ENCODE assay signal across 14 cellular contexts in the genomic region with DNA sequence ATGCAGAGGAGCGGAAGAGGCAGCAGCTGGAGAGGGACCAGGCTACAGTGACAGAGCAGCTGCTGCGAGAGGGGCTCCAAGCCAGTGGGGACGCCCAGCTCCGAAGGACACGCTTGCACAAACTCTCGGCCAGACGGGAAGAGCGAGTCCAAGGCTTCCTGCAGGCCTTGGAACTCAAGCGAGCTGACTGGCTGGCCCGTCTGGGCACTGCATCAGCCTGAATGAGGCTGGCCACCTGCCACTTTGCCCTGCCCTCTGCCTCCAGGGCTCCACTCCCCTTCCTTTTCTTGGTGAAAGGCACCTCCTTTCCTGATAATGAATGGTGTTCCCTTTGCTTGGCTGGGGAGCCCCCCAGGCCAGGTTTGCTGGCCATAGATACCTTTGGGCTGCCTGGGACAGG. TPM values are rescaled to one million over a fixed set of nuclear protein-coding genes. Genes with fewer than 3 reads are reported as not detected.
DNase-seq lines count a peak whose midpoint lies in the region; ATAC-seq, FAIRE-seq and TF ChIP-seq lines count a peak whose summit lies in the region.
"Had no signal": no experiment of that assay in that cellular context is flagged by ENCODE, and none has a peak within 500 bp of the region (broad histone marks: within the 10 kb centered on the region; RNA-seq: fewer than 3 reads in every experiment).

No MANE protein-coding gene starts in this region.

- H3K27ac ChIP-seq in kidney (ENCODE audit: low read depth in 2 of 2, low read length in 2 of 2) (no peak overlapping the region), transverse colon (peak overlapping the region in 3 of 4 donors; percentile 26 to 52 (median 46))
- H3K27ac ChIP-seq: foreskin keratinocyte, GM23248, sigmoid colon had no signal

- DNase-seq in left cardiac atrium (peak; percentile 42), cardiac septum (ENCODE audit: low spot score) (no peak), amygdala (lab: John Stamatoyannopoulos, UW) (peak in 29 of 56 donors; percentile 4 to 60 (median 18)), kidney (peak; percentile 79), transverse colon (peak; percentile 74), iPS-NIHi7 (ENCODE audit: extremely low spot score) (no peak)
- DNase-seq: GM23248, SHP77 treated with DMSO at 0.1 percent for 48 hours, sigmoid colon had no signal

- H3K4me3 ChIP-seq in kidney (ENCODE audit: low read length in 2 of 2), result no peak overlapping the region
- no peak overlapping the region for H3K4me3 ChIP-seq in transverse colon
- H3K4me3 ChIP-seq: dorsolateral prefrontal cortex, GM23248, sigmoid colon had no signal

- WGBS in transverse colon (ENCODE audit: low coverage in 1 of 2), 2 donors, result 77% methylated on average over 9 of the region's 10 CpGs; no CpG with 5 or more reads in 1 of the 2 donors

- no peak overlapping the region for H3K9ac ChIP-seq in kidney (ENCODE audit: low read length in 2 of 2)
- H3K9ac ChIP-seq: GM23248 had no signal

- no peak for TF ChIP-seq EP300 in transverse colon (IDR thresholded peaks at IDR 0.05; ENCODE audit: low read depth)

- ATAC-seq in left cardiac atrium (no peak), HG03378 (IDR thresholded peaks at IDR 0.05; ENCODE audit: unreplicated experiment) (no peak), HG03457 (IDR thresholded peaks at IDR 0.05; ENCODE audit: unreplicated experiment) (no peak)
- ATAC-seq: foreskin keratinocyte had no signal

- no peak for TF ChIP-seq POLR2A in transverse colon (IDR thresholded peaks at IDR 0.05)

- no peaks in the 10 kb centered on the region for H3K27me3 ChIP-seq in transverse colon
- H3K27me3 ChIP-seq: dorsolateral prefrontal cortex, foreskin keratinocyte, sigmoid colon had no signal

- intact Hi-C loops in left cardiac atrium (cut with DNase I), result no loop called here
- intact Hi-C loops in cardiac septum (cut with DNase I), result no loop called here
- intact Hi-C loops in kidney (cut with DNase I), result no loop called here
- intact Hi-C loops in transverse colon (cut with DNase I; ENCODE audit: low total_unique reads), result no loop called here

- H3K9me3 ChIP-seq in kidney (ENCODE audit: control insufficient read depth in 1 of 2, low read length in 2 of 2), result no peaks in the 10 kb centered on the region
- no peaks in the 10 kb centered on the region for H3K9me3 ChIP-seq in transverse colon
- H3K9me3 ChIP-seq: sigmoid colon had no signal

- H3K4me1 ChIP-seq in kidney (ENCODE audit: control insufficient read depth in 1 of 2, insufficient read depth in 1 of 2, low read depth in 1 of 2, low read length in 2 of 2) (peaks cover 8 to 21% of the 10 kb centered on the region in 2 donors), transverse colon (peaks cover 10 to 46% (median 36%) of the 10 kb centered on the region in 4 donors)

- FAIRE-seq in kidney (lab: Jason Lieb, UNC), result no peak

- in situ Hi-C loops in transverse colon (cut with MboI; ENCODE audit: low pct_ligation_motif_present in 1 of 4, low pct_unique_long_range_greater_than_20kb in 1 of 4, low sequenced_read_pairs in 3 of 4), result no loop called here

- peaks cover 13 to 31% of the 10 kb centered on the region in 2 donors for H3K36me3 ChIP-seq in kidney (ENCODE audit: control insufficient read depth in 1 of 2, insufficient read depth in 2 of 2, low read length in 2 of 2)
- H3K36me3 ChIP-seq in transverse colon, result peaks cover 0 to 43% (median 13%) of the 10 kb centered on the region in 4 donors

- TF ChIP-seq CTCF in kidney (IDR thresholded peaks at IDR 0.05; ENCODE audit: borderline replicate concordance, extremely low read depth, insufficient read depth) (no peak), transverse colon (IDR thresholded peaks at IDR 0.05) (no peak)

RNA-seq across cellular contexts. Expression of gene HMGN2, which starts 3.3 kb away (rescaled TPM):
- total RNA-seq in left cardiac atrium (100 to 1,000 TPM; 125 to 165 TPM), cardiac septum (162 TPM), kidney (362 TPM), transverse colon (100 to 1,000 TPM in 3 of 4 donors, 10 to 100 TPM in 1; 58.7 to 194 (median 165) TPM)
- polyA plus RNA-seq in kidney (ENCODE audit: insufficient read depth, low read depth, low replicate concordance), result 413 TPM

RNA-seq across cellular contexts. Expression of gene DHDDS, which starts 36.8 kb away (rescaled TPM):
- total RNA-seq in left cardiac atrium, result 10 to 100 TPM; 44.7 to 49.6 TPM
- total RNA-seq in cardiac septum, result 34.9 TPM
- 53.4 TPM for total RNA-seq in kidney
- 41.8 TPM for polyA plus RNA-seq in kidney (ENCODE audit: insufficient read depth, low read depth, low replicate concordance)
- 100 to 1,000 TPM in 3 of 4 donors, 10 to 100 TPM in 1; 83.4 to 204 (median 131) TPM for total RNA-seq in transverse colon

RNA-seq across cellular contexts. Expression of gene LIN28A, which starts 58.3 kb away (rescaled TPM):
- total RNA-seq in left cardiac atrium (under 1 TPM in 1 of 2 donors, not detected in 1; 0.15 TPM), cardiac septum (not detected), kidney (not detected), transverse colon (not detected)
- polyA plus RNA-seq in kidney (ENCODE audit: insufficient read depth, low read depth, low replicate concordance), result not detected
- total RNA-seq: dorsolateral prefrontal cortex, foreskin keratinocyte, GM23248, sigmoid colon had no signal
- polyA plus RNA-seq: BJ, foreskin keratinocyte, sigmoid colon had no signal

Comparison
In these comparisons a context has a peak if more than half of its experiments do, and no peak if none do; other contexts are left out.
1. DNase-seq: peak in left cardiac atrium (single experiment), amygdala (29 of 56), kidney (single experiment) and transverse colon (single experiment); none in cardiac septum (single experiment) and iPS-NIHi7 (single experiment).
2. H3K27ac ChIP-seq: peak in transverse colon (3 of 4); none in kidney (0 of 2).